Comparison of ENCODE assay signal across 22 cellular contexts in the genomic region with DNA sequence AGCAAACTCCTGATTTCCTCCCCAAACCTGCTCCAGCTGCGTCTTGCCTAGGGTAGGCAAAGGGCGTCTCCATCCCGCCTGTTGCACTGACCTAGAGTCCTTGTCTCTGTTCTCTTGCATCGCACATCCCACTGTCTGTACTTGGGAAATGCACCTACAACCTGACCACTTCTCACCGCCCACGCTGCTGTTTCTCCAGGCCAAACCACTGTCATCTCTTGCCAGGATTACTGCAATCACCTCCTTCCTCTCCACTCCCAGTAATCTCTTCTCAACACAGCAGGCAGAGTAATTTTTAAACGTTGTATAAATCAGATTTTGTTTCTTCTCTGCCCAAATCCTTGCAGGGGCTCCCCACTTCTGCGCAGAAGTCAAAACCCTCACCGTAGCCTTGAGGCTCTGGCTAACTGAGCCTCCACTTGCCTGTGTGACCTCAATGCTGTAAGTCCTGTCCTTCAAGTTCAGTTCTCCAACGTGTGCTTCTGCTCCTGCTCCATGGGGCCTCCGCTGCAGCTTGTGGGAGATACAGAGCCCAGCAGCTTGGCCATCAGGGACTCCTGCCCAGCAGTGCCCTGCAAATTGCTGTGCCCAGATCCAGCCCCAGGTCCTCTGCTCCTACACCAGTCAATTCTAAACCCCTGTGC. TPM values are rescaled to one million over a fixed set of nuclear protein-coding genes. Genes with fewer than 3 reads are reported as not detected.
DNase-seq lines count a peak whose midpoint lies in the region; ATAC-seq and TF ChIP-seq lines count a peak whose summit lies in the region.
"Had no signal": no experiment of that assay in that cellular context is flagged by ENCODE, and none has a peak within 500 bp of the region (broad histone marks: within the 10 kb centered on the region; RNA-seq: fewer than 3 reads in every experiment).

No MANE protein-coding gene starts in this region.

- H2BK120ac ChIP-seq in mesenchymal stem cell (ENCODE audit: low read depth, low read length): no peak overlapping the region

- no peak overlapping the region for H4K8ac ChIP-seq in mesenchymal stem cell (ENCODE audit: low read length)

- no peaks in the 10 kb centered on the region for H3K27me3 ChIP-seq in right cardiac atrium (ENCODE audit: control insufficient read depth, insufficient read depth)
- no peaks in the 10 kb centered on the region for H3K27me3 ChIP-seq in heart right ventricle
- H3K27me3 ChIP-seq in mesenchymal stem cell (ENCODE audit: control insufficient read depth in 1 of 2, insufficient read depth in 1 of 2, low read length in 2 of 2): peaks cover 0 to 4% of the 10 kb centered on the region in 2 experiments
- H3K27me3 ChIP-seq: BLaER1, brain microvascular endothelial cell, spleen, testis had no signal

- H3K4me3 ChIP-seq in right cardiac atrium (ENCODE audit: low read length) (no peak overlapping the region), heart right ventricle (no peak overlapping the region), mesenchymal stem cell (ENCODE audit: insufficient read depth in 1 of 2, low read depth in 1 of 2, low read length in 2 of 2) (no peak overlapping the region)
- H3K4me3 ChIP-seq: A549, BLaER1, testis had no signal

- intact Hi-C loops in right cardiac atrium (cut with DNase I) (no loop called here), heart right ventricle (cut with DNase I) (no loop called here)

- no peak overlapping the region for H3K4me3 Mint-ChIP-seq in brain
- H3K4me3 Mint-ChIP-seq: activated B cell treated with CpG ODN at 0.5 μM for 24 hours; activated naive CD8-positive, alpha-beta T cell treated with anti-CD3 and anti-CD28 coated beads for 36 hours; activated T-helper 1 cell treated with anti-CD3 and anti-CD28 coated beads, Interleukin-12 subunit alpha, Interleukin-12 subunit beta, Interleukin-2, Interleukin-4 antibody, amounts not matched to agents 30 ng/mL and 10 ng/mL and 1 ng/mL, durations not matched to agents 14 hours and 24 hours and 36 hours; dendritic cell treated with granulocyte-macrophage colony-stimulating factor and Interleukin-4, amounts not matched to agents 40 ng/mL and 50 ng/mL, for 4 days had no signal

- H3K14ac ChIP-seq in mesenchymal stem cell (ENCODE audit: low read length in 2 of 2): no peak overlapping the region

- H3K18ac ChIP-seq in mesenchymal stem cell (ENCODE audit: low read depth in 1 of 2, low read length in 2 of 2): no peak overlapping the region

- ATAC-seq in right cardiac atrium (no peak), heart right ventricle (no peak), HG03175 (IDR thresholded peaks at IDR 0.05; ENCODE audit: unreplicated experiment) (no peak)
- ATAC-seq: A549, left ventricle myocardium superior had no signal

- no peak overlapping the region for H3K23ac ChIP-seq in mesenchymal stem cell (ENCODE audit: low read length in 2 of 2)

- no peak overlapping the region for H2BK5ac ChIP-seq in mesenchymal stem cell (ENCODE audit: low read depth, low read length, poor library complexity, severe bottlenecking)

- no peaks in the 10 kb centered on the region for H3K4me1 ChIP-seq in right cardiac atrium (ENCODE audit: control insufficient read depth, insufficient read depth, low read length)
- peaks cover 0 to 24% (median 9%) of the 10 kb centered on the region in 9 donors for H3K4me1 ChIP-seq in heart right ventricle
- peaks cover 8% of the 10 kb centered on the region for H3K4me1 ChIP-seq in mesenchymal stem cell (ENCODE audit: control insufficient read depth, insufficient read depth, low read depth, low read length)
- H3K4me1 ChIP-seq: A549 had no signal

- H3K36me3 Mint-ChIP-seq in brain: no peaks in the 10 kb centered on the region
- H3K36me3 Mint-ChIP-seq: activated naive CD8-positive, alpha-beta T cell treated with anti-CD3 and anti-CD28 coated beads for 36 hours had no signal

- H3K4ac ChIP-seq in mesenchymal stem cell (ENCODE audit: low read depth in 1 of 2, low read length in 2 of 2): no peak overlapping the region

- H3K9me3 ChIP-seq in right cardiac atrium (ENCODE audit: control insufficient read depth, low read length): no peaks in the 10 kb centered on the region
- no peaks in the 10 kb centered on the region for H3K9me3 ChIP-seq in heart right ventricle
- no peaks in the 10 kb centered on the region for H3K9me3 ChIP-seq in mesenchymal stem cell (ENCODE audit: control insufficient read depth, low read length)
- H3K9me3 ChIP-seq: A549, BLaER1, spleen, testis had no signal

- WGBS in right cardiac atrium: 66% methylated on average over 11 of the region's 11 CpGs
- 73 to 74% methylated on average over 11 of the region's 11 CpGs for WGBS in heart right ventricle, 2 donors
- WGBS in mesenchymal stem cell: 83% methylated on average over 11 of the region's 11 CpGs

- H2AK5ac ChIP-seq in mesenchymal stem cell (ENCODE audit: low read length, severe bottlenecking): no peak overlapping the region

- no peaks in the 10 kb centered on the region for H3K9me3 Mint-ChIP-seq in brain
- H3K9me3 Mint-ChIP-seq: activated B cell treated with CpG ODN at 0.5 μM for 24 hours; activated naive CD8-positive, alpha-beta T cell treated with anti-CD3 and anti-CD28 coated beads for 36 hours; activated T-helper 1 cell treated with anti-CD3 and anti-CD28 coated beads, Interleukin-12 subunit alpha, Interleukin-12 subunit beta, Interleukin-2, Interleukin-4 antibody, amounts not matched to agents 30 ng/mL and 10 ng/mL and 1 ng/mL, durations not matched to agents 14 hours and 24 hours and 36 hours; dendritic cell treated with granulocyte-macrophage colony-stimulating factor and Interleukin-4, amounts not matched to agents 40 ng/mL and 50 ng/mL, for 4 days had no signal

- H3K79me1 ChIP-seq in mesenchymal stem cell (replicated peaks; ENCODE audit: low read length, poor library complexity, severe bottlenecking): no peaks in the 10 kb centered on the region

- H3K27ac ChIP-seq in right cardiac atrium (ENCODE audit: low read length) (no peak overlapping the region), heart right ventricle (no peak overlapping the region), mesenchymal stem cell (ENCODE audit: low read length, poor library complexity, severe bottlenecking) (no peak overlapping the region)
- H3K27ac ChIP-seq: A549, BLaER1, brain microvascular endothelial cell, testis had no signal

- no peak overlapping the region for H2AFZ ChIP-seq in mesenchymal stem cell (ENCODE audit: low read depth, low read length)

- DNase-seq in right cardiac atrium: peak in 2 of 3 donors; percentile 31 to 41
- DNase-seq in heart right ventricle: no peak
- DNase-seq in mesenchymal stem cell: no peak
- no peak for DNase-seq in NCI-H82 (lab: John Stamatoyannopoulos, UW)
- DNase-seq in medulla oblongata (ENCODE audit: extremely low spot score): no peak
- no peak for DNase-seq in middle frontal gyrus (ENCODE audit: extremely low spot score, low spot score)
- DNase-seq: activated B cell treated with CpG ODN at 0.5 μM for 24 hours; activated naive CD8-positive, alpha-beta T cell treated with anti-CD3 and anti-CD28 coated beads for 36 hours; brain microvascular endothelial cell; erythroblast; left ventricle myocardium superior; NCI-H2081; NCI-H446 treated with DMSO at 0.1 percent for 48 hours; spleen; testis had no signal

- H2BK12ac ChIP-seq in mesenchymal stem cell (ENCODE audit: low read length in 2 of 2): no peak overlapping the region

- H3K9ac ChIP-seq in mesenchymal stem cell (ENCODE audit: low read length): no peak overlapping the region
- H3K9ac ChIP-seq: BLaER1 had no signal

- H3K27ac Mint-ChIP-seq in brain: peak overlapping the region in 3 of 5 experiments; percentile 21 to 43 (median 39)
- H3K27ac Mint-ChIP-seq: activated B cell treated with CpG ODN at 0.5 μM for 24 hours; activated naive CD8-positive, alpha-beta T cell treated with anti-CD3 and anti-CD28 coated beads for 36 hours; activated T-helper 1 cell treated with anti-CD3 and anti-CD28 coated beads, Interleukin-12 subunit alpha, Interleukin-12 subunit beta, Interleukin-2, Interleukin-4 antibody, amounts not matched to agents 30 ng/mL and 10 ng/mL and 1 ng/mL, durations not matched to agents 14 hours and 24 hours and 36 hours; dendritic cell treated with granulocyte-macrophage colony-stimulating factor and Interleukin-4, amounts not matched to agents 40 ng/mL and 50 ng/mL, for 4 days; progenitor cell of endocrine pancreas had no signal

- peaks cover 59% of the 10 kb centered on the region for H3K4me1 Mint-ChIP-seq in brain
- H3K4me1 Mint-ChIP-seq: activated B cell treated with CpG ODN at 0.5 μM for 24 hours had no signal

- TF ChIP-seq CTCF in heart right ventricle (IDR thresholded peaks at IDR 0.05) (no peak), brain (conservative IDR thresholded peaks at IDR 0.05) (no peak)

- H3K36me3 ChIP-seq in heart right ventricle (no peaks in the 10 kb centered on the region), mesenchymal stem cell (ENCODE audit: control insufficient read depth in 1 of 2, insufficient read depth in 2 of 2, low read depth in 1 of 2, low read length in 2 of 2) (no peaks in the 10 kb centered on the region)
- H3K36me3 ChIP-seq: BLaER1, brain microvascular endothelial cell had no signal

- no peak overlapping the region for H3K4me2 ChIP-seq in mesenchymal stem cell (ENCODE audit: low read length, poor library complexity, severe bottlenecking)
- H3K4me2 ChIP-seq: A549, BLaER1 had no signal

- H2BK15ac ChIP-seq in mesenchymal stem cell (ENCODE audit: low read depth, poor library complexity, severe bottlenecking): no peak overlapping the region

- H4K91ac ChIP-seq in mesenchymal stem cell (ENCODE audit: low read length): peak overlapping the region; percentile 18

- peaks cover 3% of the 10 kb centered on the region for H3K27me3 Mint-ChIP-seq in brain
- H3K27me3 Mint-ChIP-seq: activated B cell treated with CpG ODN at 0.5 μM for 24 hours; activated naive CD8-positive, alpha-beta T cell treated with anti-CD3 and anti-CD28 coated beads for 36 hours had no signal

RNA-seq across cellular contexts. Expression of a gene that starts 27.7 kb away (rescaled TPM):
- total RNA-seq in right cardiac atrium (10 to 100 TPM; 22.0 to 28.5 (median 24.5) TPM), heart right ventricle (10 to 100 TPM; 16.2 to 43.8 (median 24.5) TPM)
- polyA plus RNA-seq in right cardiac atrium (19.3 TPM), heart right ventricle (10 to 100 TPM; 14.1 to 18.0 TPM), brain (ENCODE audit: insufficient read depth, low read depth, low replicate concordance) (32.9 TPM)
- polyA plus RNA-seq in mesenchymal stem cell (2013, experiment 1 of 2): 20.2 TPM
- polyA plus RNA-seq in mesenchymal stem cell (2013, experiment 2 of 2): 20.7 TPM

RNA-seq across cellular contexts. Expression of a gene that starts 39.8 kb away (rescaled TPM):
- total RNA-seq in right cardiac atrium (10 to 100 TPM; 11.8 to 17.3 (median 14.1) TPM), heart right ventricle (10 to 100 TPM; 14.2 to 19.2 (median 15.9) TPM)
- polyA plus RNA-seq in right cardiac atrium (23.3 TPM), heart right ventricle (10 to 100 TPM; 18.7 to 26.5 TPM), brain (ENCODE audit: insufficient read depth, low read depth, low replicate concordance) (20.7 TPM)
- 11.8 TPM for polyA plus RNA-seq in mesenchymal stem cell (2013, experiment 1 of 2)
- polyA plus RNA-seq in mesenchymal stem cell (2013, experiment 2 of 2): 10.8 TPM

RNA-seq across cellular contexts. Expression of a gene that starts 53.8 kb away (rescaled TPM):
- total RNA-seq in right cardiac atrium: 10 to 100 TPM in 3 of 4 donors, 1 to 10 TPM in 1; 8.2 to 27.7 (median 17.3) TPM
- 27.0 TPM for polyA plus RNA-seq in right cardiac atrium
- 10 to 100 TPM in 7 of 10 donors, 1 to 10 TPM in 3; 2.6 to 40.0 (median 14.5) TPM for total RNA-seq in heart right ventricle
- polyA plus RNA-seq in heart right ventricle: 10 to 100 TPM in 1 of 2 donors, under 1 TPM in 1; 0.96 to 17.9 TPM
- 0.73 TPM for polyA plus RNA-seq in brain (ENCODE audit: insufficient read depth, low read depth, low replicate concordance)
- 0.81 TPM for polyA plus RNA-seq in mesenchymal stem cell (2013, experiment 1 of 2)
- polyA plus RNA-seq in mesenchymal stem cell (2013, experiment 2 of 2): 0.89 TPM

Comparison
In these comparisons a context has a peak if more than half of its experiments do, and no peak if none do; other contexts are left out.
1. DNase-seq: peak in right cardiac atrium (2 of 3); none in heart right ventricle (0 of 2), mesenchymal stem cell (single experiment), NCI-H82 (single experiment), medulla oblongata (single experiment) and middle frontal gyrus (single experiment).